In genomic region chr3:56124546-56124945, GRCh38 we compare ENCODE assay signal across 24 cellular contexts.
"Had no signal": no experiment of that assay in that cellular context is flagged by ENCODE, and none has a peak within 500 bp of the region (broad histone marks: within the 10 kb centered on the region; RNA-seq: fewer than 3 reads in every experiment).

No MANE protein-coding gene starts in this region.

- H3K27me3 ChIP-seq: gastrocnemius medialis, testis, transverse colon had no signal

- H3K9me3 ChIP-seq: gastrocnemius medialis, psoas muscle, testis, transverse colon had no signal

- H3K36me3 ChIP-seq: gastrocnemius medialis, transverse colon had no signal

- DNase-seq: activated B cell treated with CpG ODN at 0.5 μM for 24 hours; activated CD8-positive, alpha-beta memory T cell treated with anti-CD3 and anti-CD28 coated beads, Interleukin-2, amount 10 ng/mL, durations not matched to agents 7 days and 5 days; activated CD8-positive, alpha-beta T cell treated with anti-CD3 and anti-CD28 coated beads, Interleukin-2, amount 10 ng/mL, durations not matched to agents 7 days and 5 days; activated naive CD8-positive, alpha-beta T cell treated with anti-CD3 and anti-CD28 coated beads, Interleukin-2, amount 50 U/mL, for 24 hours; activated T-cell treated with anti-CD3 and anti-CD28 coated beads, Interleukin-2, amount 50 U/mL, for 48 hours; amygdala; caudate nucleus; cortex of kidney; effector memory CD8-positive, alpha-beta T cell; erythroblast; glutamatergic neuron; hippocampal formation; immature natural killer cell; kidney; left colon; nucleus accumbens; stimulated activated CD4-positive, alpha-beta T cell treated with anti-CD3 and anti-CD28 coated beads, Interleukin-2, amount 100 ng/mL, for 48 hours; stimulated activated naive CD8-positive, alpha-beta T cell treated with anti-CD3 and anti-CD28 coated beads, Interleukin-15, Interleukin-2, amounts not matched to agents 100 U/mL and 50 U/mL, for 24 hours; T-helper 1 cell; testis; transverse colon had no signal

- H3K9ac ChIP-seq: parathyroid adenoma had no signal

- H3K79me2 ChIP-seq: parathyroid adenoma had no signal

- H2AFZ ChIP-seq: parathyroid adenoma had no signal

- H3K4me1 ChIP-seq: gastrocnemius medialis, parathyroid adenoma, psoas muscle, testis, transverse colon had no signal

- ATAC-seq: activated CD8-positive, alpha-beta memory T cell treated with anti-CD3 and anti-CD28 coated beads, Interleukin-2, amount 10 ng/mL, durations not matched to agents 7 days and 5 days; activated CD8-positive, alpha-beta T cell treated with anti-CD3 and anti-CD28 coated beads, Interleukin-2, amount 10 ng/mL, durations not matched to agents 7 days and 5 days; activated naive CD8-positive, alpha-beta T cell treated with anti-CD3 and anti-CD28 coated beads, Interleukin-2, amount 50 U/mL, for 24 hours; effector memory CD8-positive, alpha-beta T cell; left colon; stimulated activated naive CD8-positive, alpha-beta T cell treated with anti-CD3 and anti-CD28 coated beads, Interleukin-15, Interleukin-2, amounts not matched to agents 100 U/mL and 50 U/mL, for 24 hours had no signal

- H3K4me3 ChIP-seq: gastrocnemius medialis, psoas muscle, testis, transverse colon had no signal

- H3K27ac ChIP-seq: gastrocnemius medialis, parathyroid adenoma, psoas muscle, testis, transverse colon had no signal
